13 cellular contexts compared by ENCODE assay signal in genomic region chr1:25128168-25128621, GRCh38.
DNase-seq lines count a peak whose midpoint lies in the region; ATAC-seq and TF ChIP-seq lines count a peak whose summit lies in the region.
"Had no signal": no experiment of that assay in that cellular context is flagged by ENCODE, and none has a peak within 500 bp of the region (broad histone marks: within the 10 kb centered on the region; RNA-seq: fewer than 3 reads in every experiment).

No MANE protein-coding gene starts in this region.

- intact Hi-C loops in colonic mucosa (cut with DNase I), result no loop called here
- intact Hi-C loops in CD4-positive, alpha-beta memory T cell (cut with micrococcal nuclease), result no loop called here

- no peak overlapping the region for H3K9ac ChIP-seq in colonic mucosa (ENCODE audit: low read depth in 2 of 2, low read length in 2 of 2)

- H3K4me1 ChIP-seq in SJSA1 (replicated peaks) (peaks cover 14% of the 10 kb centered on the region), colonic mucosa (no peaks in the 10 kb centered on the region)
- H3K4me1 ChIP-seq in CD4-positive, alpha-beta memory T cell (ENCODE audit: insufficient read depth, low read length), result no peaks in the 10 kb centered on the region
- H3K4me1 ChIP-seq: psoas muscle had no signal

- H3K27me3 Mint-ChIP-seq in stimulated activated naive CD8-positive, alpha-beta T cell treated with anti-CD3 and anti-CD28 coated beads, Interleukin-15, amount 100 ng/mL, for 72 hours, result peaks cover 4% of the 10 kb centered on the region
- H3K27me3 Mint-ChIP-seq in CD4-positive, alpha-beta memory T cell, result peaks cover 0 to 6% of the 10 kb centered on the region in 2 donors

- H3K36me3 ChIP-seq in SJSA1 (no peaks in the 10 kb centered on the region), colonic mucosa (no peaks in the 10 kb centered on the region)
- H3K36me3 ChIP-seq in CD4-positive, alpha-beta memory T cell (ENCODE audit: insufficient read depth, low read length), result no peaks in the 10 kb centered on the region
- H3K36me3 ChIP-seq: WERI-Rb-1 had no signal

- peak; percentile 64 for ATAC-seq in stimulated activated naive CD8-positive, alpha-beta T cell treated with anti-CD3 and anti-CD28 coated beads, Interleukin-15, amount 100 ng/mL, for 72 hours
- no peak for ATAC-seq in stimulated activated naive CD8-positive, alpha-beta T cell treated with anti-CD3 and anti-CD28 coated beads, Interleukin-15, Interleukin-2, amounts not matched to agents 100 U/mL and 50 U/mL, for 24 hours
- peak; percentile 76 for ATAC-seq in HG02852 (IDR thresholded peaks at IDR 0.05; ENCODE audit: unreplicated experiment)
- ATAC-seq: psoas muscle had no signal

- CTCF ChIA-PET in CD4-positive, alpha-beta memory T cell (lab: Charles Lee; ENCODE audit: partially characterized antibody), result no interaction called here

- POLR2A ChIA-PET in CD4-positive, alpha-beta memory T cell (lab: Charles Lee; ENCODE audit: partially characterized antibody), result no interaction called here

- H3K27ac Mint-ChIP-seq in stimulated activated naive CD8-positive, alpha-beta T cell treated with anti-CD3 and anti-CD28 coated beads, Interleukin-15, amount 100 ng/mL, for 72 hours, result peak overlapping the region in 1 of 2 donors; percentile 19
- H3K27ac Mint-ChIP-seq in CD4-positive, alpha-beta memory T cell, result peak overlapping the region in 1 of 7 donors; percentile 3

- no peaks in the 10 kb centered on the region for H3K27me3 ChIP-seq in SJSA1 (replicated peaks)
- H3K27me3 ChIP-seq in colonic mucosa, result no peaks in the 10 kb centered on the region
- H3K27me3 ChIP-seq in CD4-positive, alpha-beta memory T cell (ENCODE audit: insufficient read depth, low read length), result no peaks in the 10 kb centered on the region

- H3K9me3 Mint-ChIP-seq in stimulated activated naive CD8-positive, alpha-beta T cell treated with anti-CD3 and anti-CD28 coated beads, Interleukin-15, amount 100 ng/mL, for 72 hours, result peaks cover 0 to 5% of the 10 kb centered on the region in 2 donors
- H3K9me3 Mint-ChIP-seq in CD4-positive, alpha-beta memory T cell, result peaks cover 0 to 5% (median 0%) of the 10 kb centered on the region in 8 donors

- H3K4me3 ChIP-seq in SJSA1, result no peak overlapping the region
- H3K4me3 ChIP-seq in colonic mucosa, result no peak overlapping the region
- no peak overlapping the region for H3K4me3 ChIP-seq in CD4-positive, alpha-beta memory T cell (ENCODE audit: low read length in 2 of 2)
- H3K4me3 ChIP-seq: psoas muscle had no signal

- no peak overlapping the region for H3K4me3 Mint-ChIP-seq in stimulated activated naive CD8-positive, alpha-beta T cell treated with anti-CD3 and anti-CD28 coated beads, Interleukin-15, amount 100 ng/mL, for 72 hours
- H3K4me3 Mint-ChIP-seq in CD4-positive, alpha-beta memory T cell, result no peak overlapping the region

- no peak for TF ChIP-seq CTCF in colonic mucosa (IDR thresholded peaks at IDR 0.05)

- H3K36me3 Mint-ChIP-seq in CD4-positive, alpha-beta memory T cell, result no peaks in the 10 kb centered on the region

- DNase-seq in stimulated activated naive CD8-positive, alpha-beta T cell treated with anti-CD3 and anti-CD28 coated beads, Interleukin-15, amount 100 ng/mL, for 72 hours, result no peak
- no peak for DNase-seq in stimulated activated naive CD8-positive, alpha-beta T cell treated with anti-CD3 and anti-CD28 coated beads, Interleukin-15, Interleukin-2, amounts not matched to agents 100 U/mL and 50 U/mL, for 24 hours
- DNase-seq in SJSA1 (ENCODE audit: low read depth in 1 of 2, low spot score in 2 of 2) (peak in 1 of 2 experiments; percentile 55), colonic mucosa (no peak), HT-29 (ENCODE audit: low spot score) (no peak)
- no peak for DNase-seq in CD4-positive, alpha-beta memory T cell
- no peak for DNase-seq in activated CD4-positive, alpha-beta T cell treated with anti-CD3 and anti-CD28 coated beads for 4 hours
- DNase-seq: activated T-cell treated with anti-CD3 and anti-CD28 coated beads, Interleukin-2, amount 50 U/mL, for 1 hour; NCI-H510A treated with DMSO at 0.1 percent for 48 hours; psoas muscle; stimulated activated CD8-positive, alpha-beta memory T cell treated with anti-CD3 and anti-CD28 coated beads, Interleukin-4, amount 100 ng/mL, for 48 hours; WERI-Rb-1 had no signal

- H3K27ac ChIP-seq in SJSA1 (peak overlapping the region; percentile 66), colonic mucosa (no peak overlapping the region)
- H3K27ac ChIP-seq in CD4-positive, alpha-beta memory T cell (ENCODE audit: low read depth, low read length), result no peak overlapping the region
- H3K27ac ChIP-seq: psoas muscle had no signal

- H3K9me3 ChIP-seq in SJSA1 (replicated peaks) (no peaks in the 10 kb centered on the region), colonic mucosa (no peaks in the 10 kb centered on the region)
- no peaks in the 10 kb centered on the region for H3K9me3 ChIP-seq in CD4-positive, alpha-beta memory T cell (ENCODE audit: control insufficient read depth in 1 of 2, low read length in 2 of 2)
- H3K9me3 ChIP-seq: psoas muscle had no signal

- peaks cover 8% of the 10 kb centered on the region for H3K4me1 Mint-ChIP-seq in stimulated activated naive CD8-positive, alpha-beta T cell treated with anti-CD3 and anti-CD28 coated beads, Interleukin-15, amount 100 ng/mL, for 72 hours
- H3K4me1 Mint-ChIP-seq in CD4-positive, alpha-beta memory T cell, result no peaks in the 10 kb centered on the region
